Comparison of ENCODE assay signal across 2 cellular contexts in genomic region chr1:185533596-185533995, GRCh38.
TF ChIP-seq lines count a peak whose summit lies in the region.

No MANE protein-coding gene starts in this region.

TF ChIP-seq in K562, 482 proteins besides CTCF, POLR2A, EP300 and RAD21 (continued from another document and continues in another):
- peak; percentile 99 for TF ChIP-seq ZBTB40 (IDR thresholded peaks at IDR 0.05)
- peak; percentile 98 for TF ChIP-seq ZBTB40 (CRISPR knock-in tag; IDR thresholded peaks at IDR 0.05)
- TF ChIP-seq STAT5A (IDR thresholded peaks at IDR 0.05; ENCODE audit: borderline replicate concordance, low read length): 0 out of 2 replicates have a peak, but pooled peaks have one; percentile 12
- peak in 1 of 2 experiments; percentile 65; a peak in 1 of 3 replicates for TF ChIP-seq CBX3 (IDR thresholded peaks at IDR 0.05; ENCODE audit: borderline replicate concordance in 1 of 2, low read length in 2 of 2)
- 0 out of 2 replicates have a peak, but pooled peaks have one; percentile 18 for TF ChIP-seq JUND (IDR thresholded peaks at IDR 0.05; ENCODE audit: borderline replicate concordance, low read depth, low read length)
- no peak; the same call in 2 of the 3 replicates for TF ChIP-seq JUND (tag; IDR thresholded peaks at IDR 0.05; ENCODE audit: borderline replicate concordance, low read depth, low read length)
- peak; percentile 43; the same call in 1 of the 2 replicates for TF ChIP-seq DPF2 (IDR thresholded peaks at IDR 0.05)
- peak; percentile 31; the same call in 1 of the 2 replicates for TF ChIP-seq CBFA2T3 (IDR thresholded peaks at IDR 0.05)
- peak; percentile 31 for TF ChIP-seq DACH1 (IDR thresholded peaks at IDR 0.05; ENCODE audit: partially characterized antibody)
- TF ChIP-seq KLF10 (CRISPR knock-in tag; IDR thresholded peaks at IDR 0.05): no peak
- peak; percentile 54 for TF ChIP-seq TFAP4 (CRISPR knock-in tag; IDR thresholded peaks at IDR 0.05; ENCODE audit: borderline replicate concordance)
- TF ChIP-seq TRIM24 (IDR thresholded peaks at IDR 0.05): 0 out of 4 replicates have a peak, but pooled peaks of 1 of the 2 experiments have one; percentile 17
- TF ChIP-seq CEBPG (CRISPR knock-in tag; IDR thresholded peaks at IDR 0.05): no peak
- TF ChIP-seq CEBPG (tag; conservative IDR thresholded peaks at IDR 0.05 in 1 of 2, IDR thresholded peaks at IDR 0.05 in 1 of 2): peak; percentile 28 to 65; a peak in 2 of 4 replicates
- no peak for TF ChIP-seq MYBL2 (IDR thresholded peaks at IDR 0.05; ENCODE audit: low read depth)
- TF ChIP-seq MYBL2 (CRISPR knock-in tag; IDR thresholded peaks at IDR 0.05; ENCODE audit: borderline replicate concordance): no peak
- no peak for TF ChIP-seq PHF21A (IDR thresholded peaks at IDR 0.05; ENCODE audit: borderline replicate concordance, low read depth)

TF ChIP-seq in HepG2, 621 proteins besides CTCF, POLR2A, EP300 and RAD21:
- no peak for TF ChIP-seq ZBTB40 (IDR thresholded peaks at IDR 0.05)
- peak; percentile 78 for TF ChIP-seq ZBTB40 (CRISPR knock-in tag; IDR thresholded peaks at IDR 0.05)
- no peak for TF ChIP-seq ZNF574 (CRISPR knock-in tag; IDR thresholded peaks at IDR 0.05)
